In genomic region chr6:155544677-155545076, GRCh38 we compare ENCODE assay signal across 1 cellular context.
TF ChIP-seq lines count a peak whose summit lies in the region.

No MANE protein-coding gene starts in this region.

TF ChIP-seq in GM23338, 12 proteins besides CTCF, POLR2A, EP300 and RAD21 (continued from another document):
- no peak for TF ChIP-seq REST (IDR thresholded peaks at IDR 0.05; ENCODE audit: unreplicated experiment)
- no peak for TF ChIP-seq EZH2 (IDR thresholded peaks at IDR 0.05; ENCODE audit: low read depth, unreplicated experiment)
- no peak for TF ChIP-seq ETS1 (IDR thresholded peaks at IDR 0.05)
- no peak for TF ChIP-seq ZNF114 (CRISPR knock-in tag; IDR thresholded peaks at IDR 0.05)
